In the genomic region with DNA sequence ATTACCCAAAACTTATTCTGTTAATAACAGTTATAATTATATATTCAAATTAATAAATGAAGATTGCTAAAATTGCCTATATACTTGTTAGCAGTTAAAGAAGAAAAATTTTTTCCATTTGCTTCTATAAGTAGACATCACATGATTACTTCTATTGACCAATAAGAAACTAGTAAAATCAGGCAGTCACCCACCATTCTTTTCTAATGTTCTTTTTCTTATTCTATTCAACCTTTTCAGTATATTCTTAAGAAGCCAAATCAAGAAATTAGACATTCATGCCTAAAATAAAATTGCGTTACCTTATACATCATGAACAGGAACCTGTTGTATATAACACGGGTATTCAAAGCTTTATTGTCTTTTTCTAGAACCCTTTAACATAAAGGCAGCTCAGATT, we compare ENCODE assay signal across 2 cellular contexts.
A peak's percentile ranks its signal among the peaks of the same experiment; 100 is the strongest.
TF ChIP-seq lines count a peak whose summit lies in the region.

No MANE protein-coding gene starts in this region.

TF ChIP-seq in SK-N-SH, 30 proteins besides CTCF, POLR2A, EP300 and RAD21 (continued from another document):
- TF ChIP-seq, protein P1, sequence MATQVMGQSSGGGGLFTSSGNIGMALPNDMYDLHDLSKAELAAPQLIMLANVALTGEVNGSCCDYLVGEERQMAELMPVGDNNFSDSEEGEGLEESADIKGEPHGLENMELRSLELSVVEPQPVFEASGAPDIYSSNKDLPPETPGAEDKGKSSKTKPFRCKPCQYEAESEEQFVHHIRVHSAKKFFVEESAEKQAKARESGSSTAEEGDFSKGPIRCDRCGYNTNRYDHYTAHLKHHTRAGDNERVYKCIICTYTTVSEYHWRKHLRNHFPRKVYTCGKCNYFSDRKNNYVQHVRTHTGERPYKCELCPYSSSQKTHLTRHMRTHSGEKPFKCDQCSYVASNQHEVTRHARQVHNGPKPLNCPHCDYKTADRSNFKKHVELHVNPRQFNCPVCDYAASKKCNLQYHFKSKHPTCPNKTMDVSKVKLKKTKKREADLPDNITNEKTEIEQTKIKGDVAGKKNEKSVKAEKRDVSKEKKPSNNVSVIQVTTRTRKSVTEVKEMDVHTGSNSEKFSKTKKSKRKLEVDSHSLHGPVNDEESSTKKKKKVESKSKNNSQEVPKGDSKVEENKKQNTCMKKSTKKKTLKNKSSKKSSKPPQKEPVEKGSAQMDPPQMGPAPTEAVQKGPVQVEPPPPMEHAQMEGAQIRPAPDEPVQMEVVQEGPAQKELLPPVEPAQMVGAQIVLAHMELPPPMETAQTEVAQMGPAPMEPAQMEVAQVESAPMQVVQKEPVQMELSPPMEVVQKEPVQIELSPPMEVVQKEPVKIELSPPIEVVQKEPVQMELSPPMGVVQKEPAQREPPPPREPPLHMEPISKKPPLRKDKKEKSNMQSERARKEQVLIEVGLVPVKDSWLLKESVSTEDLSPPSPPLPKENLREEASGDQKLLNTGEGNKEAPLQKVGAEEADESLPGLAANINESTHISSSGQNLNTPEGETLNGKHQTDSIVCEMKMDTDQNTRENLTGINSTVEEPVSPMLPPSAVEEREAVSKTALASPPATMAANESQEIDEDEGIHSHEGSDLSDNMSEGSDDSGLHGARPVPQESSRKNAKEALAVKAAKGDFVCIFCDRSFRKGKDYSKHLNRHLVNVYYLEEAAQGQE (IDR thresholded peaks at IDR 0.05; ENCODE audit: low read depth, low read length) = no peak
- 0 out of 2 replicates have a peak, but pooled peaks have one; percentile 1 for TF ChIP-seq YY1 (IDR thresholded peaks at IDR 0.05; ENCODE audit: low read depth)
- TF ChIP-seq RFX5 (IDR thresholded peaks at IDR 0.05; ENCODE audit: low read length) = no peak

TF ChIP-seq in SK-N-SH treated with all-trans-retinoic acid at 6 μM for 48 hours, 23 proteins besides CTCF, POLR2A, EP300 and RAD21 (continued from another document):
- TF ChIP-seq, protein P2, sequence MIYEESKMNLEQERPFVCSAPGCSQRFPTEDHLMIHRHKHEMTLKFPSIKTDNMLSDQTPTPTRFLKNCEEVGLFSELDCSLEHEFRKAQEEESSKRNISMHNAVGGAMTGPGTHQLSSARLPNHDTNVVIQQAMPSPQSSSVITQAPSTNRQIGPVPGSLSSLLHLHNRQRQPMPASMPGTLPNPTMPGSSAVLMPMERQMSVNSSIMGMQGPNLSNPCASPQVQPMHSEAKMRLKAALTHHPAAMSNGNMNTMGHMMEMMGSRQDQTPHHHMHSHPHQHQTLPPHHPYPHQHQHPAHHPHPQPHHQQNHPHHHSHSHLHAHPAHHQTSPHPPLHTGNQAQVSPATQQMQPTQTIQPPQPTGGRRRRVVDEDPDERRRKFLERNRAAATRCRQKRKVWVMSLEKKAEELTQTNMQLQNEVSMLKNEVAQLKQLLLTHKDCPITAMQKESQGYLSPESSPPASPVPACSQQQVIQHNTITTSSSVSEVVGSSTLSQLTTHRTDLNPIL (CRISPR knock-in tag; IDR thresholded peaks at IDR 0.05; ENCODE audit: low read depth) = no peak
- TF ChIP-seq ESRRG (CRISPR knock-in tag; IDR thresholded peaks at IDR 0.05) (no peak), TOX (CRISPR knock-in tag; IDR thresholded peaks at IDR 0.05; ENCODE audit: borderline replicate concordance) (no peak), ZNF70 (CRISPR knock-in tag; IDR thresholded peaks at IDR 0.05) (no peak), ZNF8 (CRISPR knock-in tag; IDR thresholded peaks at IDR 0.05) (no peak), BACH2 (CRISPR knock-in tag; IDR thresholded peaks at IDR 0.05; ENCODE audit: borderline replicate concordance) (no peak), TCF4 (CRISPR knock-in tag; IDR thresholded peaks at IDR 0.05; ENCODE audit: borderline replicate concordance) (no peak), ARNTL (CRISPR knock-in tag; IDR thresholded peaks at IDR 0.05; ENCODE audit: borderline replicate concordance, low read depth) (no peak), SNAI2 (CRISPR knock-in tag; IDR thresholded peaks at IDR 0.05) (no peak), RARB (CRISPR knock-in tag; IDR thresholded peaks at IDR 0.05) (no peak), OSR1 (CRISPR knock-in tag; IDR thresholded peaks at IDR 0.05) (no peak), ISL1 (CRISPR knock-in tag; IDR thresholded peaks at IDR 0.05) (no peak), ZFP30 (CRISPR knock-in tag; IDR thresholded peaks at IDR 0.05) (no peak), PPARA (CRISPR knock-in tag; IDR thresholded peaks at IDR 0.05; ENCODE audit: borderline replicate concordance) (no peak)
